In genomic region chr1:180230791-180231505, GRCh38 we compare ENCODE assay signal across 8 cellular contexts. TPM values are rescaled to one million over a fixed set of nuclear protein-coding genes. Genes with fewer than 3 reads are reported as not detected.
DNase-seq lines count a peak whose midpoint lies in the region; ATAC-seq, FAIRE-seq and TF ChIP-seq lines count a peak whose summit lies in the region.

No MANE protein-coding gene starts in this region.

- peaks cover 70% of the 10 kb centered on the region for H3K27me3 Mint-ChIP-seq in osteocyte (ENCODE audit: unreplicated experiment)

- H3K4me3 ChIP-seq in AG04450 (ENCODE audit: low read depth, low read length): peak overlapping the region; percentile 52
- H3K4me3 ChIP-seq in fibroblast of pulmonary artery (replicated peaks; ENCODE audit: low read depth, low read length): peak overlapping the region; percentile 52

- TF ChIP-seq POLR2A in H54 (IDR thresholded peaks at IDR 0.05; ENCODE audit: low read depth, low read length): no peak

- H3K9me3 Mint-ChIP-seq in osteocyte (ENCODE audit: unreplicated experiment): no peaks in the 10 kb centered on the region

- POLR2A ChIA-PET in AG04450 (lab: Yijun Ruan, JAX): no interaction called here

- DNase-seq in AG04450 (ENCODE audit: low read depth, low spot score): no peak
- DNase-seq in H54 (ENCODE audit: insufficient read length, low spot score): peak; percentile 79
- DNase-seq in fibroblast of pulmonary artery (ENCODE audit: low read depth): peak; percentile 67
- no peak for DNase-seq in osteocyte (ENCODE audit: extremely low spot score, unreplicated experiment)
- DNase-seq in NCI-H1092 treated with DMSO at 0.1 percent for 48 hours (lab: John Stamatoyannopoulos, UW): no peak
- no peak for DNase-seq in amygdala (lab: John Stamatoyannopoulos, UW)

- peaks cover 72% of the 10 kb centered on the region for H3K27me3 ChIP-seq in AG04450 (ENCODE audit: control insufficient read depth, insufficient read depth, low read length)

- H3K27ac ChIP-seq in AG04450 (ENCODE audit: low read depth, low read length): no peak overlapping the region
- peak overlapping the region; percentile 66; the same call in 1 of the 2 replicates for H3K27ac ChIP-seq in VCaP

- peaks cover 16% of the 10 kb centered on the region; the same call in 1 of the 2 replicates for H3K9me3 ChIP-seq in AG04450 (ENCODE audit: control insufficient read depth, insufficient read depth, low read length)

- H3K4me1 Mint-ChIP-seq in osteocyte (ENCODE audit: unreplicated experiment): peaks cover 32% of the 10 kb centered on the region

- H3K36me3 Mint-ChIP-seq in osteocyte (ENCODE audit: unreplicated experiment): no peaks in the 10 kb centered on the region

- no peak overlapping the region for H3K27ac Mint-ChIP-seq in osteocyte (ENCODE audit: unreplicated experiment)

- H3K4me3 Mint-ChIP-seq in osteocyte (ENCODE audit: unreplicated experiment): peak overlapping the region; percentile 73

- no peak for ATAC-seq in HG03095 (IDR thresholded peaks at IDR 0.05; ENCODE audit: unreplicated experiment)

- FAIRE-seq in H54 (lab: Jason Lieb, UNC): no peak

- TF ChIP-seq CTCF in AG04450 (IDR thresholded peaks at IDR 0.05; ENCODE audit: low read depth, low read length) (no peak), VCaP (conservative IDR thresholded peaks at IDR 0.05) (no peak), fibroblast of pulmonary artery (IDR thresholded peaks at IDR 0.05; ENCODE audit: low read length, missing control alignments) (no peak), osteocyte (IDR thresholded peaks at IDR 0.05) (no peak)

- CTCF ChIA-PET in AG04450 (lab: Charles Lee): interaction anchor here (0.6 to 2.4 kb wide), 4 partner anchors 252 to 808 kb away, joined by 3 to 7 read pairs (median 5); no protein-coding TSS in a partner anchor

RNA-seq across cellular contexts. Expression of gene LHX4, which starts 0.9 kb away (rescaled TPM):
- 0.10 and 0.11 TPM in 2 replicates for polyA plus RNA-seq in AG04450 (2011; rRNA removed)
- 0.14 and 0.17 TPM in 2 replicates for polyA minus RNA-seq in AG04450 (2011; rRNA and poly(A)+ RNA removed)
- total RNA-seq in osteocyte: 0.70 and 0.78 TPM in 2 replicates

Comparison
In these comparisons a context has a peak if more than half of its experiments do, and no peak if none do; other contexts are left out.
1. DNase-seq: peak in H54 (single experiment) and fibroblast of pulmonary artery (single experiment); none in AG04450 (single experiment), osteocyte (single experiment), NCI-H1092 treated with DMSO at 0.1 percent for 48 hours (single experiment) and amygdala (0 of 56).